21 cellular contexts compared by ENCODE assay signal in genomic region chr18:27789406-27789805, GRCh38.
"Had no signal": no experiment of that assay in that cellular context is flagged by ENCODE, and none has a peak within 500 bp of the region (broad histone marks: within the 10 kb centered on the region; RNA-seq: fewer than 3 reads in every experiment).

No MANE protein-coding gene starts in this region.

- H3K27ac ChIP-seq: colonic mucosa, esophagus squamous epithelium, thyroid gland had no signal

- DNase-seq: activated CD4-positive, alpha-beta T cell treated with anti-CD3 and anti-CD28 coated beads for 48 hours; activated CD8-positive, alpha-beta memory T cell treated with anti-CD3 and anti-CD28 coated beads, Interleukin-2, amount 50 U/mL, for 4 hours; activated CD8-positive, alpha-beta T cell treated with anti-CD3 and anti-CD28 coated beads for 36 hours; activated gamma-delta T cell; activated T-cell treated with anti-CD3 and anti-CD28 coated beads, Interleukin-2, amount 50 U/mL, for 48 hours; amniotic stem cell; central memory CD4-positive, alpha-beta T cell; colonic mucosa; esophagus squamous epithelium; hippocampal formation; kidney glomerular epithelial cell; left ventricle myocardium superior; mesenchymal stem cell; right cardiac atrium; stimulated activated CD4-positive, alpha-beta T cell treated with anti-CD3 and anti-CD28 coated beads, Interleukin-15, amount 100 ng/mL, for 24 hours; stimulated activated CD4-positive, alpha-beta T cell treated with anti-CD3 and anti-CD28 coated beads, Interleukin-4, amount 100 ng/mL, for 1 hour; stimulated activated naive B cell treated with anti-CD40 and anti-IgM and Interleukin-4, amounts not matched to agents 10 μg/mL and 1 μg/mL and 100 μg/mL, for 72 hours; thyroid gland had no signal

- ATAC-seq: activated CD8-positive, alpha-beta T cell treated with anti-CD3 and anti-CD28 coated beads for 36 hours; activated naive CD4-positive, alpha-beta T cell treated with anti-CD3 and anti-CD28 coated beads, Interleukin-2, amount 50 U/mL, for 72 hours; left ventricle myocardium superior; natural killer cell treated with Interleukin-12 subunit alpha and Interleukin-12 subunit beta and Interleukin-15 and Interleukin-18, amount 100 ng/mL, for 72 hours; right cardiac atrium; stimulated activated naive B cell treated with anti-CD40 and anti-IgM and Interleukin-4, amounts not matched to agents 10 μg/mL and 1 μg/mL and 100 μg/mL, for 72 hours; WTC11 had no signal
